ENCODE assay signal across 6 cellular contexts in genomic region chr6:120576061-120576460, GRCh38.
"Had no signal": no experiment of that assay in that cellular context is flagged by ENCODE, and none has a peak within 500 bp of the region (broad histone marks: within the 10 kb centered on the region; RNA-seq: fewer than 3 reads in every experiment).

No MANE protein-coding gene starts in this region.

- FAIRE-seq: HTR-8/SVneo, K562 had no signal

- ATAC-seq: K562 had no signal

- DNase-seq: IMR-90, KBM-7, KG1 had no signal

- H3K27ac ChIP-seq: HL-60 had no signal

- H3K4me3 ChIP-seq: K562 had no signal
